In the genomic region with DNA sequence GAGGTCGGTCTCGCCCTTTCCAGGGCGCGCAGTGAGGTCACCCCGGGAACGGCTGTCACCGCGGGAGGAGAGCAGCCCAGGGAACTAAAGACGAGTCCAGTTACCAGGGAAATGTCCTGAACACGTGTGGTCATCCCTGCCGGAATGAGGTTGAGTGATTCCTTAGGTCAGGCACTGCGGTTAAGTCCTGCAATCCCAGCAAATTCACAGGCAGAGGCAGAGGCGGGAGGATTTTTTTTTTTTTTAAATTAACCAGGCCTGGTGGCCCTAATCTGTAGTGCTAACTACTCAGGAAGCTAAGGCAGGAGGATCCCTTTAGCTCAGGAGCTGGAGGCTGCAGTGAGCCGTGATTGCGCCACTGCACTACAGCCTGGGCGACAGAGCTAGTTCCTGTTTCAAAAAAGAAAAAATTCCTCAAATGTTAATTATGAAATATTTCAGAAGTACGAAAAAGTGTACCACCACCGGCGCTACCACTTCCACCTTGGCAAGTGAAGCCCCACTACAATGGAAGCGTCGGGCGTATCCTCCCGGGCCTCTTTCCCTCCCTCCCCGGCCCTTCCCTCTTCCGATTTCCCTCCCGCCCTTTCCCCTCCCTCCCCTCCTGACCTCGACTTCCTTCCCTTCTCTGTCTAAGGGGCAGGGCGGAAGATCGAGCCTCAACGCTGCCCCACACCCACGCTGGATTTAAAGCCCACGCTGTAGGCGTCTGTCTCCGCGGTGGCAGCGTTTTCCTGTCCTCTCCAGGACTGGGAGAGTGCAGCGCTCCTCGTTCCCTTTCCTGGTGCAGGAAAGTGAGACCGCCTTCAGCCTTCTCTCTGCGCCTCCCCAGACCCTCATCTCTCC, we compare ENCODE assay signal across 8 cellular contexts. TPM values are rescaled to one million over a fixed set of nuclear protein-coding genes. Genes with fewer than 3 reads are reported as not detected.
DNase-seq lines count a peak whose midpoint lies in the region; ATAC-seq and TF ChIP-seq lines count a peak whose summit lies in the region.

No MANE protein-coding gene starts in this region.

- peak overlapping the region; percentile 90 to 98 (median 94) for H3K4me3 Mint-ChIP-seq in CD4-positive, alpha-beta memory T cell
- H3K4me3 Mint-ChIP-seq in glutamatergic neuron (ENCODE audit: unreplicated experiment): peak overlapping the region; percentile 77

- no peak for TF ChIP-seq POLR2A in erythroblast (IDR thresholded peaks at IDR 0.05; ENCODE audit: low read length)

- no peak overlapping the region for H2BK120ac ChIP-seq in neuronal stem cell (ENCODE audit: low read depth, low read length)

- H3K9ac ChIP-seq in neuronal stem cell (ENCODE audit: low read depth, low read length, poor library complexity): peak overlapping the region; percentile 67

- peaks cover 40 to 76% (median 53%) of the 10 kb centered on the region in 4 donors for H3K4me1 Mint-ChIP-seq in CD4-positive, alpha-beta memory T cell
- H3K4me1 Mint-ChIP-seq in glutamatergic neuron (ENCODE audit: low read depth, unreplicated experiment): no peaks in the 10 kb centered on the region

- peak overlapping the region; percentile 65 to 95 (median 88) for H3K27ac Mint-ChIP-seq in CD4-positive, alpha-beta memory T cell
- H3K27ac Mint-ChIP-seq in glutamatergic neuron (ENCODE audit: unreplicated experiment): no peak overlapping the region

- peak overlapping the region; percentile 61 to 81 for H3K4me3 ChIP-seq in CD4-positive, alpha-beta memory T cell (ENCODE audit: low read length in 2 of 2)
- H3K4me3 ChIP-seq in neuronal stem cell (ENCODE audit: low read length in 2 of 2): peak overlapping the region; percentile 1 to 74

- H2AFZ ChIP-seq in neuronal stem cell (ENCODE audit: low read length): peak overlapping the region; percentile 81

- intact Hi-C loops in CD4-positive, alpha-beta memory T cell (cut with micrococcal nuclease): loop anchor here (2.0 kb wide), 1 partner anchor 27 kb away; the partner anchor contains the start of gene SLFN11

- H3K18ac ChIP-seq in neuronal stem cell (ENCODE audit: low read length): peak overlapping the region; percentile 53

- no peak overlapping the region for H3K23ac ChIP-seq in neuronal stem cell (ENCODE audit: low read depth, low read length, poor library complexity)

- H3K9me3 Mint-ChIP-seq in CD4-positive, alpha-beta memory T cell: peaks cover 0 to 20% (median 16%) of the 10 kb centered on the region in 8 donors
- H3K9me3 Mint-ChIP-seq in glutamatergic neuron (ENCODE audit: unreplicated experiment): peaks cover 2% of the 10 kb centered on the region

- peak overlapping the region; percentile 79 for H3K4me2 ChIP-seq in neuronal stem cell (ENCODE audit: insufficient read depth, low read length, poor library complexity, severe bottlenecking)

- H4K91ac ChIP-seq in neuronal stem cell (ENCODE audit: low read depth, low read length, poor library complexity): no peak overlapping the region

- H3K79me1 ChIP-seq in neuronal stem cell (ENCODE audit: low read depth, low read length): no peaks in the 10 kb centered on the region

- peak; percentile 15 to 48 (median 41) for DNase-seq in CD4-positive, alpha-beta memory T cell
- DNase-seq in M059J (ENCODE audit: low read depth) (peak; percentile 50), glutamatergic neuron (peak; percentile 18), neuronal stem cell (ENCODE audit: low spot score) (peak; percentile 15), erythroblast (lab: John Stamatoyannopoulos, UW) (no peak)
- peak; percentile 77 for DNase-seq in activated effector memory CD4-positive, alpha-beta T cell treated with anti-CD3 and anti-CD28 coated beads, Interleukin-2, amount 50 U/mL, for 16 hours

- peak overlapping the region; percentile 60 for H3K14ac ChIP-seq in neuronal stem cell (ENCODE audit: low read length)

- no peak overlapping the region for H2AK5ac ChIP-seq in neuronal stem cell (ENCODE audit: low read depth, low read length)

- H3K36me3 ChIP-seq in CD4-positive, alpha-beta memory T cell (ENCODE audit: insufficient read depth, low read length): no peaks in the 10 kb centered on the region
- H3K36me3 ChIP-seq in neuronal stem cell (replicated peaks in 1 of 2; ENCODE audit: control insufficient read depth in 2 of 2, insufficient read depth in 2 of 2, low read length in 2 of 2): no peaks in the 10 kb centered on the region

- H3K4me1 ChIP-seq in CD4-positive, alpha-beta memory T cell (ENCODE audit: insufficient read depth, low read length): peaks cover 46% of the 10 kb centered on the region
- H3K4me1 ChIP-seq in neuronal stem cell (ENCODE audit: control insufficient read depth in 2 of 2, insufficient read depth in 1 of 2, low read depth in 1 of 2, low read length in 2 of 2): peaks cover 5 to 8% of the 10 kb centered on the region in 2 donors

- H3K27me3 Mint-ChIP-seq in CD4-positive, alpha-beta memory T cell: no peaks in the 10 kb centered on the region
- peaks cover 24% of the 10 kb centered on the region for H3K27me3 Mint-ChIP-seq in glutamatergic neuron (ENCODE audit: unreplicated experiment)

- peaks cover 4 to 8% of the 10 kb centered on the region in 2 donors for H3K36me3 Mint-ChIP-seq in CD4-positive, alpha-beta memory T cell
- peaks cover 9% of the 10 kb centered on the region for H3K36me3 Mint-ChIP-seq in glutamatergic neuron (ENCODE audit: unreplicated experiment)

- H3K4ac ChIP-seq in neuronal stem cell (ENCODE audit: low read length): no peak overlapping the region

- peak overlapping the region; percentile 77 for H2BK5ac ChIP-seq in neuronal stem cell (ENCODE audit: low read length)

- H2BK12ac ChIP-seq in neuronal stem cell (ENCODE audit: low read length): no peak overlapping the region

- H3K27ac ChIP-seq in CD4-positive, alpha-beta memory T cell (ENCODE audit: low read depth, low read length): peak overlapping the region; percentile 15
- H3K27ac ChIP-seq in neuronal stem cell (replicated peaks; ENCODE audit: low read length): no peak overlapping the region

- no peak for ATAC-seq in HG03565 (IDR thresholded peaks at IDR 0.05; ENCODE audit: unreplicated experiment)
- ATAC-seq in HG02884 (IDR thresholded peaks at IDR 0.05; ENCODE audit: unreplicated experiment): no peak

- H2BK15ac ChIP-seq in neuronal stem cell (ENCODE audit: low read length): peak overlapping the region; percentile 27

- no peaks in the 10 kb centered on the region for H3K27me3 ChIP-seq in CD4-positive, alpha-beta memory T cell (ENCODE audit: insufficient read depth, low read length)
- H3K27me3 ChIP-seq in neuronal stem cell (ENCODE audit: control insufficient read depth in 3 of 3, insufficient read depth in 3 of 3, low read depth in 1 of 3, low read length in 3 of 3): peaks cover 7 to 50% (median 28%) of the 10 kb centered on the region in 3 experiments

- CTCF ChIA-PET in CD4-positive, alpha-beta memory T cell (lab: Charles Lee; ENCODE audit: partially characterized antibody): interaction anchor here (0.7 to 1.5 kb wide), 4 partner anchors 32 to 129 kb away, joined by 3 to 4 read pairs (median 3); no protein-coding TSS in a partner anchor

- no peaks in the 10 kb centered on the region for H3K9me3 ChIP-seq in CD4-positive, alpha-beta memory T cell (ENCODE audit: control insufficient read depth in 1 of 2, low read length in 2 of 2)
- H3K9me3 ChIP-seq in neuronal stem cell (replicated peaks in 1 of 2; ENCODE audit: control insufficient read depth in 2 of 2, insufficient read depth in 1 of 2, low read depth in 1 of 2, low read length in 2 of 2): peaks cover 0 to 3% of the 10 kb centered on the region in 2 donors

- no CpG with 5 or more reads among the region's 40 CpGs for WGBS in neuronal stem cell (ENCODE audit: extremely low coverage in 2 of 2, insufficient read length in 2 of 2, insufficient replicate concordance in 1 of 2), 2 donors

- no peak for TF ChIP-seq CTCF in glutamatergic neuron (IDR thresholded peaks at IDR 0.05; ENCODE audit: partially characterized antibody, unreplicated experiment)

- no peak overlapping the region for H4K8ac ChIP-seq in neuronal stem cell (ENCODE audit: low read depth, low read length)

- POLR2A ChIA-PET in CD4-positive, alpha-beta memory T cell (lab: Charles Lee; ENCODE audit: partially characterized antibody): interaction anchor here (0.6 to 1.8 kb wide), 5 partner anchors 12 to 177 kb away, joined by 3 to 12 read pairs (median 4); partner anchors contain the start of gene SLFN11

RNA-seq across cellular contexts. Expression of gene SLFN11, which starts 27.3 kb away (rescaled TPM):
- 10 to 100 TPM; 72.4 to 74.2 TPM for total RNA-seq in CD4-positive, alpha-beta memory T cell
- 10 to 100 TPM in 1 of 2 donors, 1 to 10 TPM in 1; 6.6 to 13.6 TPM for polyA plus RNA-seq in CD4-positive, alpha-beta memory T cell
- total RNA-seq in M059J (2014; rRNA removed; shearing (Covaris generic)): 49.2 and 82.0 TPM in 2 replicates
- not detected for total RNA-seq in glutamatergic neuron (ENCODE audit: unreplicated experiment)
- 0.07 TPM for polyA plus RNA-seq in neuronal stem cell (2013, experiment 1 of 2)
- 0.08 TPM for polyA plus RNA-seq in neuronal stem cell (2013, experiment 2 of 2)

Comparison
In these comparisons a context has a peak if more than half of its experiments do, and no peak if none do; other contexts are left out.
1. DNase-seq: peak in CD4-positive, alpha-beta memory T cell (5 of 5), M059J (single experiment), activated effector memory CD4-positive, alpha-beta T cell treated with anti-CD3 and anti-CD28 coated beads, Interleukin-2, amount 50 U/mL, for 16 hours (single experiment), glutamatergic neuron (single experiment) and neuronal stem cell (single experiment); none in erythroblast (0 of 2).
2. RNA of gene SLFN11, which starts 27.3 kb away (total RNA-seq): 49.2 to 82.0 TPM in M059J and 72.4 to 74.2 TPM in CD4-positive, alpha-beta memory T cell; not detected in glutamatergic neuron (single experiment); every median in the first group is over 10 times any median in the second.